In genomic region chr16:51636913-51637743, GRCh38 we compare ENCODE assay signal across 10 cellular contexts.
DNase-seq lines count a peak whose midpoint lies in the region; ATAC-seq, FAIRE-seq and TF ChIP-seq lines count a peak whose summit lies in the region.
"Had no signal": no experiment of that assay in that cellular context is flagged by ENCODE, and none has a peak within 500 bp of the region (broad histone marks: within the 10 kb centered on the region; RNA-seq: fewer than 3 reads in every experiment).

No MANE protein-coding gene starts in this region.

- H3K27ac Mint-ChIP-seq in astrocyte (ENCODE audit: unreplicated experiment): peak overlapping the region; percentile 35

- H3K27ac ChIP-seq in astrocyte (ENCODE audit: low read depth, low read length) (no peak overlapping the region), ovary (no peak overlapping the region)

- no peak overlapping the region for H3K9ac ChIP-seq in astrocyte (ENCODE audit: low read length)

- 56 to 73% (median 61%) methylated on average over 16 of the region's 16 CpGs for WGBS in ovary, 3 donors

- H3K4me3 Mint-ChIP-seq in astrocyte (ENCODE audit: unreplicated experiment): no peak overlapping the region

- intact Hi-C loops in ovary (cut with DNase I): no loop called here
- intact Hi-C loops in left ventricle myocardium superior (cut with micrococcal nuclease): no loop called here

- H3K4me2 ChIP-seq in astrocyte (ENCODE audit: low read length): peak overlapping the region; percentile 67

- no peaks in the 10 kb centered on the region for H3K79me2 ChIP-seq in astrocyte (ENCODE audit: insufficient read depth, low read length)

- no peaks in the 10 kb centered on the region for H3K9me3 ChIP-seq in astrocyte (ENCODE audit: insufficient read depth, low read depth, low read length)
- no peaks in the 10 kb centered on the region for H3K9me3 ChIP-seq in ovary

- TF ChIP-seq EP300 in ovary (IDR thresholded peaks at IDR 0.05): no peak

- H3K4me3 ChIP-seq in astrocyte (ENCODE audit: insufficient read depth, low read depth, low read length): no peak overlapping the region
- no peak overlapping the region for H3K4me3 ChIP-seq in ovary

- H3K27me3 Mint-ChIP-seq in astrocyte (ENCODE audit: low read depth, unreplicated experiment): peaks cover 16% of the 10 kb centered on the region

- H3K4me1 ChIP-seq in astrocyte (ENCODE audit: insufficient read depth, low read length) (no peaks in the 10 kb centered on the region), ovary (ENCODE audit: insufficient read depth) (no peaks in the 10 kb centered on the region)

- TF ChIP-seq CTCF in AG09319 (IDR thresholded peaks at IDR 0.05; ENCODE audit: low read depth, low read length) (no peak), astrocyte (IDR thresholded peaks at IDR 0.05; ENCODE audit: insufficient read depth, low read depth, low read length) (no peak), ovary (IDR thresholded peaks at IDR 0.05) (no peak)

- peaks cover 2% of the 10 kb centered on the region for H3K9me3 Mint-ChIP-seq in astrocyte (ENCODE audit: unreplicated experiment)

- peaks cover 2% of the 10 kb centered on the region for H3K36me3 Mint-ChIP-seq in astrocyte (ENCODE audit: low read depth, unreplicated experiment)

- no peaks in the 10 kb centered on the region for H4K20me1 ChIP-seq in astrocyte (ENCODE audit: insufficient read depth, low read length)

- no peak for TF ChIP-seq POLR2A in ovary (IDR thresholded peaks at IDR 0.05)

- H3K4me1 Mint-ChIP-seq in astrocyte (ENCODE audit: low read depth, unreplicated experiment): peaks cover 20% of the 10 kb centered on the region

- peak overlapping the region; percentile 41 for H2AFZ ChIP-seq in astrocyte (ENCODE audit: low read depth, low read length)

- ATAC-seq in left ventricle myocardium superior: no peak

- H3K36me3 ChIP-seq in astrocyte (ENCODE audit: insufficient read depth, low read length) (no peaks in the 10 kb centered on the region), ovary (no peaks in the 10 kb centered on the region)

- no peaks in the 10 kb centered on the region for H3K27me3 ChIP-seq in astrocyte (ENCODE audit: insufficient read depth, low read length)
- H3K27me3 ChIP-seq in ovary: no peaks in the 10 kb centered on the region

- FAIRE-seq in astrocyte (lab: Jason Lieb, UNC): peak; percentile 23
- FAIRE-seq: TTC549 had no signal

- peak; percentile 8 for DNase-seq in AG09319 (ENCODE audit: extremely low read depth, low read depth)
- peak; percentile 7 for DNase-seq in HK-2 (ENCODE audit: unreplicated experiment)
- DNase-seq in astrocyte (ENCODE audit: low read depth): no peak
- DNase-seq in islet precursor cell: peak; percentile 91
- no peak for DNase-seq in NCI-H187 (lab: John Stamatoyannopoulos, UW)
- DNase-seq in dermis blood vessel endothelial cell: no peak
- DNase-seq in ovary: no peak
- no peak for DNase-seq in left ventricle myocardium superior
- DNase-seq: effector CD8-positive, alpha-beta T cell had no signal

Comparison
In these comparisons a context has a peak if more than half of its experiments do, and no peak if none do; other contexts are left out.
1. DNase-seq: peak in AG09319 (single experiment), HK-2 (single experiment) and islet precursor cell (single experiment); none in astrocyte (single experiment), NCI-H187 (0 of 2), dermis blood vessel endothelial cell (single experiment), ovary (0 of 5) and left ventricle myocardium superior (single experiment).